ENCODE assay signal across 1 cellular context in the genomic region with DNA sequence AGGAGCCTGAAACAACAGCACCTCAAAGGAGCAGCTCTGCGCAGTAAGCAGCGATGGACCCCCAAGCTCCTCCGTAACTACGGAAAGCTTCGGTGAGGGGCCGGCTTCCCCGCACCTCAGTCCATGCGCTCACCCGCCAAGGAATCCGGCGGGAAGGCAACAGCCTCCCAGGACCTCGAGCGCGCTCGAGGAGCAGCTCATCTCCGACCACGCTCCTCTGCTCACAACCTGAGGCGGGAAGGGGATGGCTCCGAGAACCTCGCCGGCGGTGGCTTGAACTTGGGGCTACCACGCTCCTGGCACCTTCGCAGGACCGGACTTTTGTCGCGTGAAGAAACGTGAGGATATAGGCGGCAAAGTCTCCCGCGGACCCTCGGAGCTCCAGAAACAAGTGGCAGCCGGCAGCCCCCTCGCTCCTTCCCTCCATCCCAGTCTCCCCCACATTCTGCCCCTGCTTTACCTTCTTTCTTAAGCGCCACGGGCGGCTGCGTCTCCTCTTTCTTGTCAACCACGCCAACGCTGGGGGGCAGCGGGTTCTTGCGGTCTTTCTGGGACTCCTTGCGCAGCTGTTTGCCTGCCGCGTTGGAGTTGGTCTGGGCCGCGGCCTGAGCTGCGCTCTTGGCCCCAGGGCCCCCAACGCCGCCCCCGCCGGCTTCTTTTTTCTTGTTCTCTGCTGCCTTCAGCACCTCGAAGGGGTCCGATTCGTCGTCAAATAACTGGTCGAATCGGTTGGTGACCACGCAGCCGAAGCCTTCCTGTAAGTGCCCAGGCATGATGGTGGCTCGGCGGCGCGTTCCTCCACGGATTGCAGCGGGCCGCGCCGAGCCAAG.
A peak's percentile ranks its signal among the peaks of the same experiment; 100 is the strongest.
TF ChIP-seq lines count a peak whose summit lies in the region.

No MANE protein-coding gene starts in this region.

TF ChIP-seq in K562, 482 proteins besides CTCF, POLR2A, EP300 and RAD21 (continued from another document):
- TF ChIP-seq ZNF609 (CRISPR knock-in tag; IDR thresholded peaks at IDR 0.05; ENCODE audit: borderline replicate concordance) (no peak), RBFOX2 (IDR thresholded peaks at IDR 0.05; ENCODE audit: low read depth, low read length) (peak; percentile 81), GATAD2B (IDR thresholded peaks at IDR 0.05; ENCODE audit: borderline replicate concordance) (no peak), CREM (IDR thresholded peaks at IDR 0.05; ENCODE audit: low read depth) (no peak), RBBP5 (IDR thresholded peaks at IDR 0.05; ENCODE audit: borderline replicate concordance, insufficient read depth, low read length, poor library complexity, severe bottlenecking) (peak; percentile 88), MTA2 (IDR thresholded peaks at IDR 0.05; ENCODE audit: low read depth) (no peak), XRCC5 (IDR thresholded peaks at IDR 0.05; ENCODE audit: low read depth, low read length) (no peak), ETV6 (IDR thresholded peaks at IDR 0.05; ENCODE audit: borderline replicate concordance in 1 of 2, low read depth in 2 of 2, low read length in 1 of 2) (no peak), ETV6 (CRISPR knock-in tag; IDR thresholded peaks at IDR 0.05; ENCODE audit: borderline replicate concordance) (peak; percentile 62; the same call in 1 of the 2 replicates), ZNF76 (CRISPR knock-in tag; IDR thresholded peaks at IDR 0.05; ENCODE audit: borderline replicate concordance) (0 out of 2 replicates have a peak, but pooled peaks have one; percentile 23), TAF15 (IDR thresholded peaks at IDR 0.05; ENCODE audit: low read depth, low read length) (no peak), ZBTB8A (IDR thresholded peaks at IDR 0.05; ENCODE audit: partially characterized antibody) (peak; percentile 66), NR1H2 (CRISPR knock-in tag; IDR thresholded peaks at IDR 0.05) (no peak), CHD2 (IDR thresholded peaks at IDR 0.05; ENCODE audit: low read depth, low read length) (no peak), RBM22 (IDR thresholded peaks at IDR 0.05; ENCODE audit: low read depth, low read length, poor library complexity, severe bottlenecking) (peak; percentile 52), TOE1 (IDR thresholded peaks at IDR 0.05; ENCODE audit: borderline replicate concordance) (peak; percentile 17; the same call in 1 of the 2 replicates), TOE1 (CRISPR knock-in tag; IDR thresholded peaks at IDR 0.05; ENCODE audit: borderline replicate concordance, low read depth) (no peak), MAZ (CRISPR knock-in tag; conservative IDR thresholded peaks at IDR 0.05 in 1 of 2, IDR thresholded peaks at IDR 0.05 in 1 of 2) (peak in 1 of 2 experiments; percentile 15; a peak in 2 of 4 replicates), ERF (CRISPR knock-in tag; IDR thresholded peaks at IDR 0.05) (no peak), NONO (IDR thresholded peaks at IDR 0.05; ENCODE audit: low read depth in 2 of 2, low read length in 1 of 2) (peak in 1 of 2 experiments; percentile 40; a peak in 1 of 4 replicates), ZNF586 (CRISPR knock-in tag; conservative IDR thresholded peaks at IDR 0.05) (no peak), NFIC (IDR thresholded peaks at IDR 0.05) (peak; percentile 33; the same call in 1 of the 2 replicates)
- TF ChIP-seq, protein P1, sequence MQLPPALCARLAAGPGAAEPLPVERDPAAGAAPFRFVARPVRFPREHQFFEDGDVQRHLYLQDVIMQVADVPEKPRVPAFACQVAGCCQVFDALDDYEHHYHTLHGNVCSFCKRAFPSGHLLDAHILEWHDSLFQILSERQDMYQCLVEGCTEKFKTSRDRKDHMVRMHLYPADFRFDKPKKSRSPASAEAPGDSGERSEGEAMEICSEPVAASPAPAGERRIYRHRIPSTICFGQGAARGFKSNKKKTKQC (CRISPR knock-in tag; IDR thresholded peaks at IDR 0.05), result peak; percentile 10; the same call in 1 of the 2 replicates
- TF ChIP-seq, protein P2, sequence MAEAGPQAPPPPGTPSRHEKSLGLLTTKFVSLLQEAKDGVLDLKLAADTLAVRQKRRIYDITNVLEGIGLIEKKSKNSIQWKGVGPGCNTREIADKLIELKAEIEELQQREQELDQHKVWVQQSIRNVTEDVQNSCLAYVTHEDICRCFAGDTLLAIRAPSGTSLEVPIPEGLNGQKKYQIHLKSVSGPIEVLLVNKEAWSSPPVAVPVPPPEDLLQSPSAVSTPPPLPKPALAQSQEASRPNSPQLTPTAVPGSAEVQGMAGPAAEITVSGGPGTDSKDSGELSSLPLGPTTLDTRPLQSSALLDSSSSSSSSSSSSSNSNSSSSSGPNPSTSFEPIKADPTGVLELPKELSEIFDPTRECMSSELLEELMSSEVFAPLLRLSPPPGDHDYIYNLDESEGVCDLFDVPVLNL (CRISPR knock-in tag; IDR thresholded peaks at IDR 0.05; ENCODE audit: low read depth), result 0 out of 2 replicates have a peak, but pooled peaks have one; percentile 11
- TF ChIP-seq, protein P3, sequence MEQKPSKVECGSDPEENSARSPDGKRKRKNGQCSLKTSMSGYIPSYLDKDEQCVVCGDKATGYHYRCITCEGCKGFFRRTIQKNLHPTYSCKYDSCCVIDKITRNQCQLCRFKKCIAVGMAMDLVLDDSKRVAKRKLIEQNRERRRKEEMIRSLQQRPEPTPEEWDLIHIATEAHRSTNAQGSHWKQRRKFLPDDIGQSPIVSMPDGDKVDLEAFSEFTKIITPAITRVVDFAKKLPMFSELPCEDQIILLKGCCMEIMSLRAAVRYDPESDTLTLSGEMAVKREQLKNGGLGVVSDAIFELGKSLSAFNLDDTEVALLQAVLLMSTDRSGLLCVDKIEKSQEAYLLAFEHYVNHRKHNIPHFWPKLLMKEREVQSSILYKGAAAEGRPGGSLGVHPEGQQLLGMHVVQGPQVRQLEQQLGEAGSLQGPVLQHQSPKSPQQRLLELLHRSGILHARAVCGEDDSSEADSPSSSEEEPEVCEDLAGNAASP (IDR thresholded peaks at IDR 0.05), result no peak
- TF ChIP-seq, protein P4, sequence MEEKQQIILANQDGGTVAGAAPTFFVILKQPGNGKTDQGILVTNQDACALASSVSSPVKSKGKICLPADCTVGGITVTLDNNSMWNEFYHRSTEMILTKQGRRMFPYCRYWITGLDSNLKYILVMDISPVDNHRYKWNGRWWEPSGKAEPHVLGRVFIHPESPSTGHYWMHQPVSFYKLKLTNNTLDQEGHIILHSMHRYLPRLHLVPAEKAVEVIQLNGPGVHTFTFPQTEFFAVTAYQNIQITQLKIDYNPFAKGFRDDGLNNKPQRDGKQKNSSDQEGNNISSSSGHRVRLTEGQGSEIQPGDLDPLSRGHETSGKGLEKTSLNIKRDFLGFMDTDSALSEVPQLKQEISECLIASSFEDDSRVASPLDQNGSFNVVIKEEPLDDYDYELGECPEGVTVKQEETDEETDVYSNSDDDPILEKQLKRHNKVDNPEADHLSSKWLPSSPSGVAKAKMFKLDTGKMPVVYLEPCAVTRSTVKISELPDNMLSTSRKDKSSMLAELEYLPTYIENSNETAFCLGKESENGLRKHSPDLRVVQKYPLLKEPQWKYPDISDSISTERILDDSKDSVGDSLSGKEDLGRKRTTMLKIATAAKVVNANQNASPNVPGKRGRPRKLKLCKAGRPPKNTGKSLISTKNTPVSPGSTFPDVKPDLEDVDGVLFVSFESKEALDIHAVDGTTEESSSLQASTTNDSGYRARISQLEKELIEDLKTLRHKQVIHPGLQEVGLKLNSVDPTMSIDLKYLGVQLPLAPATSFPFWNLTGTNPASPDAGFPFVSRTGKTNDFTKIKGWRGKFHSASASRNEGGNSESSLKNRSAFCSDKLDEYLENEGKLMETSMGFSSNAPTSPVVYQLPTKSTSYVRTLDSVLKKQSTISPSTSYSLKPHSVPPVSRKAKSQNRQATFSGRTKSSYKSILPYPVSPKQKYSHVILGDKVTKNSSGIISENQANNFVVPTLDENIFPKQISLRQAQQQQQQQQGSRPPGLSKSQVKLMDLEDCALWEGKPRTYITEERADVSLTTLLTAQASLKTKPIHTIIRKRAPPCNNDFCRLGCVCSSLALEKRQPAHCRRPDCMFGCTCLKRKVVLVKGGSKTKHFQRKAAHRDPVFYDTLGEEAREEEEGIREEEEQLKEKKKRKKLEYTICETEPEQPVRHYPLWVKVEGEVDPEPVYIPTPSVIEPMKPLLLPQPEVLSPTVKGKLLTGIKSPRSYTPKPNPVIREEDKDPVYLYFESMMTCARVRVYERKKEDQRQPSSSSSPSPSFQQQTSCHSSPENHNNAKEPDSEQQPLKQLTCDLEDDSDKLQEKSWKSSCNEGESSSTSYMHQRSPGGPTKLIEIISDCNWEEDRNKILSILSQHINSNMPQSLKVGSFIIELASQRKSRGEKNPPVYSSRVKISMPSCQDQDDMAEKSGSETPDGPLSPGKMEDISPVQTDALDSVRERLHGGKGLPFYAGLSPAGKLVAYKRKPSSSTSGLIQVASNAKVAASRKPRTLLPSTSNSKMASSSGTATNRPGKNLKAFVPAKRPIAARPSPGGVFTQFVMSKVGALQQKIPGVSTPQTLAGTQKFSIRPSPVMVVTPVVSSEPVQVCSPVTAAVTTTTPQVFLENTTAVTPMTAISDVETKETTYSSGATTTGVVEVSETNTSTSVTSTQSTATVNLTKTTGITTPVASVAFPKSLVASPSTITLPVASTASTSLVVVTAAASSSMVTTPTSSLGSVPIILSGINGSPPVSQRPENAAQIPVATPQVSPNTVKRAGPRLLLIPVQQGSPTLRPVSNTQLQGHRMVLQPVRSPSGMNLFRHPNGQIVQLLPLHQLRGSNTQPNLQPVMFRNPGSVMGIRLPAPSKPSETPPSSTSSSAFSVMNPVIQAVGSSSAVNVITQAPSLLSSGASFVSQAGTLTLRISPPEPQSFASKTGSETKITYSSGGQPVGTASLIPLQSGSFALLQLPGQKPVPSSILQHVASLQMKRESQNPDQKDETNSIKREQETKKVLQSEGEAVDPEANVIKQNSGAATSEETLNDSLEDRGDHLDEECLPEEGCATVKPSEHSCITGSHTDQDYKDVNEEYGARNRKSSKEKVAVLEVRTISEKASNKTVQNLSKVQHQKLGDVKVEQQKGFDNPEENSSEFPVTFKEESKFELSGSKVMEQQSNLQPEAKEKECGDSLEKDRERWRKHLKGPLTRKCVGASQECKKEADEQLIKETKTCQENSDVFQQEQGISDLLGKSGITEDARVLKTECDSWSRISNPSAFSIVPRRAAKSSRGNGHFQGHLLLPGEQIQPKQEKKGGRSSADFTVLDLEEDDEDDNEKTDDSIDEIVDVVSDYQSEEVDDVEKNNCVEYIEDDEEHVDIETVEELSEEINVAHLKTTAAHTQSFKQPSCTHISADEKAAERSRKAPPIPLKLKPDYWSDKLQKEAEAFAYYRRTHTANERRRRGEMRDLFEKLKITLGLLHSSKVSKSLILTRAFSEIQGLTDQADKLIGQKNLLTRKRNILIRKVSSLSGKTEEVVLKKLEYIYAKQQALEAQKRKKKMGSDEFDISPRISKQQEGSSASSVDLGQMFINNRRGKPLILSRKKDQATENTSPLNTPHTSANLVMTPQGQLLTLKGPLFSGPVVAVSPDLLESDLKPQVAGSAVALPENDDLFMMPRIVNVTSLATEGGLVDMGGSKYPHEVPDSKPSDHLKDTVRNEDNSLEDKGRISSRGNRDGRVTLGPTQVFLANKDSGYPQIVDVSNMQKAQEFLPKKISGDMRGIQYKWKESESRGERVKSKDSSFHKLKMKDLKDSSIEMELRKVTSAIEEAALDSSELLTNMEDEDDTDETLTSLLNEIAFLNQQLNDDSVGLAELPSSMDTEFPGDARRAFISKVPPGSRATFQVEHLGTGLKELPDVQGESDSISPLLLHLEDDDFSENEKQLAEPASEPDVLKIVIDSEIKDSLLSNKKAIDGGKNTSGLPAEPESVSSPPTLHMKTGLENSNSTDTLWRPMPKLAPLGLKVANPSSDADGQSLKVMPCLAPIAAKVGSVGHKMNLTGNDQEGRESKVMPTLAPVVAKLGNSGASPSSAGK (IDR thresholded peaks at IDR 0.05), result peak; percentile 38
- TF ChIP-seq, protein P5, sequence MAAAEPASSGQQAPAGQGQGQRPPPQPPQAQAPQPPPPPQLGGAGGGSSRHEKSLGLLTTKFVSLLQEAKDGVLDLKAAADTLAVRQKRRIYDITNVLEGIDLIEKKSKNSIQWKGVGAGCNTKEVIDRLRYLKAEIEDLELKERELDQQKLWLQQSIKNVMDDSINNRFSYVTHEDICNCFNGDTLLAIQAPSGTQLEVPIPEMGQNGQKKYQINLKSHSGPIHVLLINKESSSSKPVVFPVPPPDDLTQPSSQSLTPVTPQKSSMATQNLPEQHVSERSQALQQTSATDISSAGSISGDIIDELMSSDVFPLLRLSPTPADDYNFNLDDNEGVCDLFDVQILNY (CRISPR knock-in tag; IDR thresholded peaks at IDR 0.05), result no peak
